In the genomic region with DNA sequence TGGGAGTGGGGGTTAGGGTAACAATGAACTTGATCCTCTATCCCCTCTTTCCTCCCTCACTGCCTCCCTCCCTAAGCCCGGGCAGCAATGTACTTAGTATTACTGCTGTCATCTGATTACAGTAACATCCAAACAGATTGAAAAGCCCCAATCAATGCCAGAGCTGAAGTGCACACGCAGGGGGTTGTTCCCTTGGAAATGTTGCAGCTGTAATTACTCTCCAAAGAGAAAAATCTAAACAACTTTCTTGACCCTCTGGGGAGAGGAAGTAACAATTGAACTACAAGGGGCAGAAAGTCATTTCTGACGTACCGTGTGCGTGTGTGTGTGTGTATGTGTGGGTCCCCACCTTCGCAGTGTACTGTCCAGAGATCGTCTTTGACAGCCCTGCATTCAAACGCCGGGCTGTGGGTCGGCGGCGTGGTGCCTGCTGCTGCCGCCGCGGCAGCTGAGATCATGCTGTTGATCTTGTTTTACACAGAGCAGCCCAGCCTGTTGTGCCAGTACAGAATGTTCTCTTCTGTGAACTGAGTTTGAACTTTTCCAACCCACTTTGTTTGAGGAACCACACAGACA, we compare ENCODE assay signal across 9 cellular contexts.
DNase-seq lines count a peak whose midpoint lies in the region; ATAC-seq, FAIRE-seq and TF ChIP-seq lines count a peak whose summit lies in the region.
"Had no signal": no experiment of that assay in that cellular context is flagged by ENCODE, and none has a peak within 500 bp of the region (broad histone marks: within the 10 kb centered on the region; RNA-seq: fewer than 3 reads in every experiment).

No MANE protein-coding gene starts in this region.

- no peak for FAIRE-seq in D721Med (lab: Jason Lieb, UNC)

- no peak for TF ChIP-seq CTCF in D721Med (IDR thresholded peaks at IDR 0.05; ENCODE audit: insufficient read depth, missing control alignments)
- no peak for TF ChIP-seq CTCF in RWPE2 (IDR thresholded peaks at IDR 0.05; ENCODE audit: poor library complexity, severe bottlenecking)
- no peak for TF ChIP-seq CTCF in foreskin keratinocyte (conservative IDR thresholded peaks at IDR 0.05)

- H3K4me3 Mint-ChIP-seq in stimulated activated effector memory CD8-positive, alpha-beta T cell treated with anti-CD3 and anti-CD28 coated beads, Interleukin-12 subunit alpha, Interleukin-12 subunit beta, amount 100 ng/mL, for 72 hours = no peak overlapping the region
- no peak overlapping the region for H3K4me3 Mint-ChIP-seq in naive thymus-derived CD8-positive, alpha-beta T cell

- H3K9me3 ChIP-seq in RWPE2 (ENCODE audit: severe bottlenecking) = no peaks in the 10 kb centered on the region

- POLR2A ChIA-PET in naive thymus-derived CD8-positive, alpha-beta T cell (lab: Charles Lee) = interaction anchor here (0.6 to 1.2 kb wide), 3 partner anchors 9 to 87 kb away, joined by 3 to 5 read pairs (median 3); no protein-coding TSS in a partner anchor

- H3K4me1 ChIP-seq in RWPE2 (ENCODE audit: insufficient read depth, poor library complexity, severe bottlenecking) = peaks cover 44% of the 10 kb centered on the region
- peaks cover 31% of the 10 kb centered on the region for H3K4me1 ChIP-seq in foreskin keratinocyte

- H3K36me3 ChIP-seq in RWPE2 (ENCODE audit: low read depth) = no peaks in the 10 kb centered on the region

- H3K4me1 Mint-ChIP-seq in stimulated activated effector memory CD8-positive, alpha-beta T cell treated with anti-CD3 and anti-CD28 coated beads, Interleukin-12 subunit alpha, Interleukin-12 subunit beta, amount 100 ng/mL, for 72 hours = no peaks in the 10 kb centered on the region
- H3K4me1 Mint-ChIP-seq in naive thymus-derived CD8-positive, alpha-beta T cell = peaks cover 6 to 28% (median 11%) of the 10 kb centered on the region in 4 donors

- H3K27ac Mint-ChIP-seq in stimulated activated effector memory CD8-positive, alpha-beta T cell treated with anti-CD3 and anti-CD28 coated beads, Interleukin-12 subunit alpha, Interleukin-12 subunit beta, amount 100 ng/mL, for 72 hours = no peak overlapping the region
- peak overlapping the region in 1 of 10 donors; percentile 77 for H3K27ac Mint-ChIP-seq in naive thymus-derived CD8-positive, alpha-beta T cell

- peak overlapping the region; percentile 62 for H3K27ac ChIP-seq in RWPE2 (ENCODE audit: poor library complexity, severe bottlenecking)
- H3K27ac ChIP-seq in foreskin keratinocyte = no peak overlapping the region

- no peaks in the 10 kb centered on the region for H3K9me3 Mint-ChIP-seq in stimulated activated effector memory CD8-positive, alpha-beta T cell treated with anti-CD3 and anti-CD28 coated beads, Interleukin-12 subunit alpha, Interleukin-12 subunit beta, amount 100 ng/mL, for 72 hours
- H3K9me3 Mint-ChIP-seq in naive thymus-derived CD8-positive, alpha-beta T cell = no peaks in the 10 kb centered on the region

- no peaks in the 10 kb centered on the region for H3K36me3 Mint-ChIP-seq in stimulated activated effector memory CD8-positive, alpha-beta T cell treated with anti-CD3 and anti-CD28 coated beads, Interleukin-12 subunit alpha, Interleukin-12 subunit beta, amount 100 ng/mL, for 72 hours
- H3K36me3 Mint-ChIP-seq in naive thymus-derived CD8-positive, alpha-beta T cell = no peaks in the 10 kb centered on the region

- no peak overlapping the region for H3K4me3 ChIP-seq in RWPE2 (ENCODE audit: severe bottlenecking)

- intact Hi-C loops in posterior vena cava (cut with DNase I) = loop anchor here (2.0 to 10.0 kb wide), 3 partner anchors 58 to 114 kb away; no protein-coding TSS in a partner anchor

- no peaks in the 10 kb centered on the region for H3K27me3 ChIP-seq in RWPE2 (ENCODE audit: insufficient read depth, poor library complexity, severe bottlenecking)
- no peaks in the 10 kb centered on the region for H3K27me3 ChIP-seq in foreskin keratinocyte

- ATAC-seq in RWPE2 (ENCODE audit: low read depth) (peak; percentile 58), foreskin keratinocyte (peak; percentile 43), HG03521 (IDR thresholded peaks at IDR 0.05; ENCODE audit: unreplicated experiment) (no peak)
- ATAC-seq in stimulated activated effector memory CD8-positive, alpha-beta T cell treated with anti-CD3 and anti-CD28 coated beads, Interleukin-12 subunit alpha, Interleukin-12 subunit beta, amount 100 ng/mL, for 72 hours = no peak
- no peak for ATAC-seq in naive thymus-derived CD8-positive, alpha-beta T cell

- DNase-seq in D721Med (ENCODE audit: insufficient read length, low spot score) (peak; percentile 41), RWPE2 (ENCODE audit: low spot score) (no peak), foreskin keratinocyte (peak in 1 of 2 donors; percentile 36), posterior vena cava (ENCODE audit: low spot score) (peak; percentile 96), NCI-H226 (no peak)
- no peak for DNase-seq in stimulated activated effector memory CD8-positive, alpha-beta T cell treated with anti-CD3 and anti-CD28 coated beads, Interleukin-12 subunit alpha, Interleukin-12 subunit beta, amount 100 ng/mL, for 72 hours (ENCODE audit: low spot score in 2 of 2)
- no peak for DNase-seq in naive thymus-derived CD8-positive, alpha-beta T cell
- DNase-seq: NK-92 treated with Interleukin-12 subunit alpha and Interleukin-12 subunit beta, amount 100 ng/mL, for 24 hours had no signal

- H3K27me3 Mint-ChIP-seq in naive thymus-derived CD8-positive, alpha-beta T cell = peaks cover 0 to 1% (median 0%) of the 10 kb centered on the region in 5 donors

Comparison
In these comparisons a context has a peak if more than half of its experiments do, and no peak if none do; other contexts are left out.
1. DNase-seq: peak in D721Med (single experiment) and posterior vena cava (single experiment); none in RWPE2 (single experiment), stimulated activated effector memory CD8-positive, alpha-beta T cell treated with anti-CD3 and anti-CD28 coated beads, Interleukin-12 subunit alpha, Interleukin-12 subunit beta, amount 100 ng/mL, for 72 hours (0 of 2), NCI-H226 (single experiment) and naive thymus-derived CD8-positive, alpha-beta T cell (0 of 10).
2. ATAC-seq: peak in RWPE2 (single experiment) and foreskin keratinocyte (single experiment); none in stimulated activated effector memory CD8-positive, alpha-beta T cell treated with anti-CD3 and anti-CD28 coated beads, Interleukin-12 subunit alpha, Interleukin-12 subunit beta, amount 100 ng/mL, for 72 hours (single experiment), HG03521 (single experiment) and naive thymus-derived CD8-positive, alpha-beta T cell (0 of 2).